Comparison of ENCODE assay signal across 14 cellular contexts in genomic region chr22:45516923-45517675, GRCh38. TPM values are rescaled to one million over a fixed set of nuclear protein-coding genes. Genes with fewer than 3 reads are reported as not detected.
A peak's percentile ranks its signal among the peaks of the same experiment; 100 is the strongest.
DNase-seq lines count a peak whose midpoint lies in the region; ATAC-seq and TF ChIP-seq lines count a peak whose summit lies in the region.
"Had no signal": no experiment of that assay in that cellular context is flagged by ENCODE, and none has a peak within 500 bp of the region (broad histone marks: within the 10 kb centered on the region; RNA-seq: fewer than 3 reads in every experiment).

No MANE protein-coding gene starts in this region.

- H2BK120ac ChIP-seq in IMR-90 (ENCODE audit: low read depth, low read length), result peak overlapping the region; percentile 58

- H3K4me2 ChIP-seq in IMR-90 (ENCODE audit: low read depth, low read length) (0 out of 2 replicates have a peak overlapping the region, but pooled peaks have one; percentile 10), Karpas-422 (ENCODE audit: low read depth, low read length, poor library complexity, severe bottlenecking) (no peak overlapping the region)

- H4K8ac ChIP-seq in IMR-90 (ENCODE audit: low read depth in 2 of 2, low read length in 2 of 2), result peak overlapping the region in 1 of 2 experiments; percentile 25; a peak in 1 of 4 replicates

- no peak overlapping the region for H3K9ac ChIP-seq in IMR-90 (ENCODE audit: low read depth, low read length)
- no peak overlapping the region for H3K9ac ChIP-seq in Karpas-422 (ENCODE audit: low read length)

- peak overlapping the region; percentile 40; the same call in 1 of the 2 replicates for H2BK20ac ChIP-seq in IMR-90 (ENCODE audit: low read depth, low read length)

- 63% methylated on average over 10 of the region's 18 CpGs; no CpG with 5 or more reads in 1 of the 2 experiments for WGBS in IMR-90 (ENCODE audit: extremely low coverage in 2 of 2, insufficient read length in 1 of 2), 2 experiments

- H3K14ac ChIP-seq in IMR-90 (replicated peaks; ENCODE audit: low read depth, low read length), result peak overlapping the region; percentile 76; the same call in 1 of the 2 replicates

- dilution Hi-C loops in IMR-90 (cut with HindIII; ENCODE audit: low sequenced_read_pairs, unreplicated experiment), result no loop called here

- H3K27me3 Mint-ChIP-seq in nephron (ENCODE audit: low read depth), result no peaks in the 10 kb centered on the region
- H3K27me3 Mint-ChIP-seq in CD4-positive, alpha-beta T cell, result peaks cover 3% of the 10 kb centered on the region

- TF ChIP-seq CTCF in IMR-90 (conservative IDR thresholded peaks at IDR 0.05; ENCODE audit: low read depth, low read length) (no peak), nephron (IDR thresholded peaks at IDR 0.05; ENCODE audit: unreplicated experiment in 3 of 3) (no peak)
- TF ChIP-seq CTCF in CD4-positive, alpha-beta T cell (IDR thresholded peaks at IDR 0.05), result no peak

- ATAC-seq in IMR-90 (ENCODE audit: low read depth) (peak; percentile 50), GM18870 (IDR thresholded peaks at IDR 0.05; ENCODE audit: unreplicated experiment) (no peak), HG02938 (IDR thresholded peaks at IDR 0.05; ENCODE audit: unreplicated experiment) (no peak)
- ATAC-seq in CD4-positive, alpha-beta T cell (ENCODE audit: poor library complexity), result no peak
- ATAC-seq: HCT116 had no signal

- no peaks in the 10 kb centered on the region for H3K9me3 Mint-ChIP-seq in nephron
- H3K9me3 Mint-ChIP-seq in CD4-positive, alpha-beta T cell, result no peaks in the 10 kb centered on the region

- no peak overlapping the region for H3K4me3 Mint-ChIP-seq in nephron
- no peak overlapping the region for H3K4me3 Mint-ChIP-seq in CD4-positive, alpha-beta T cell

- no peak overlapping the region for H4K5ac ChIP-seq in IMR-90 (ENCODE audit: low read depth, low read length)

- in situ Hi-C loops in IMR-90 (cut with MboI; ENCODE audit: low sequenced_read_pairs), result no loop called here

- H3K27ac ChIP-seq in IMR-90 (ENCODE audit: insufficient read depth, low read length) (no peak overlapping the region), Karpas-422 (ENCODE audit: low read length) (no peak overlapping the region)
- H3K27ac ChIP-seq in CD4-positive, alpha-beta T cell (ENCODE audit: low read depth, low read length), result no peak overlapping the region
- H3K27ac ChIP-seq: right lobe of liver had no signal

- TF ChIP-seq RAD21 in IMR-90 (IDR thresholded peaks at IDR 0.05; ENCODE audit: low read length), result no peak

- H3K9me1 ChIP-seq in IMR-90 (ENCODE audit: insufficient read depth, low read length), result peaks cover 26% of the 10 kb centered on the region

- H3K27me3 ChIP-seq in IMR-90 (ENCODE audit: control insufficient read depth, insufficient read depth, low read length) (no peaks in the 10 kb centered on the region), Karpas-422 (ENCODE audit: low read length) (no peaks in the 10 kb centered on the region)
- no peaks in the 10 kb centered on the region for H3K27me3 ChIP-seq in CD4-positive, alpha-beta T cell (ENCODE audit: control insufficient read depth, insufficient read depth, low read length)
- H3K27me3 ChIP-seq: right lobe of liver had no signal

- POLR2A ChIA-PET in IMR-90 (lab: Charles Lee; ENCODE audit: unreplicated experiment), result no interaction called here
- POLR2A ChIA-PET in CD4-positive, alpha-beta T cell (lab: Charles Lee), result no interaction called here

- peaks cover 19% of the 10 kb centered on the region for H3K36me3 Mint-ChIP-seq in nephron (ENCODE audit: low read depth)
- no peaks in the 10 kb centered on the region for H3K36me3 Mint-ChIP-seq in CD4-positive, alpha-beta T cell (ENCODE audit: low read depth)

- H3K27ac Mint-ChIP-seq in nephron, result peak overlapping the region in 2 of 3 experiments; percentile 76 to 94
- H3K27ac Mint-ChIP-seq in CD4-positive, alpha-beta T cell, result no peak overlapping the region

- H2BK15ac ChIP-seq in IMR-90 (ENCODE audit: low read depth, low read length), result no peak overlapping the region

- no peak for TF ChIP-seq POLR2A in IMR-90 (IDR thresholded peaks at IDR 0.05; ENCODE audit: low read depth, low read length)

- no peak overlapping the region; the same call in 1 of the 2 replicates for H4K91ac ChIP-seq in IMR-90 (ENCODE audit: insufficient read depth, low read depth, low read length)

- H3K4me3 ChIP-seq in IMR-90 (ENCODE audit: insufficient read depth, low read depth, low read length) (no peak overlapping the region), Karpas-422 (ENCODE audit: low read length) (no peak overlapping the region)
- H3K4me3 ChIP-seq: lung, right lobe of liver had no signal

- H3K9me2 ChIP-seq in Karpas-422 (replicated peaks; ENCODE audit: insufficient read depth, low read length), result no peaks in the 10 kb centered on the region

- peaks cover 60% of the 10 kb centered on the region for H3K4me1 Mint-ChIP-seq in nephron
- H3K4me1 Mint-ChIP-seq in CD4-positive, alpha-beta T cell (ENCODE audit: low read depth), result no peaks in the 10 kb centered on the region

- intact Hi-C loops in IMR-90 (cut with micrococcal nuclease), result no loop called here
- intact Hi-C loops in CD4-positive, alpha-beta T cell (cut with DNase I, micrococcal nuclease), result no loop called here

- peak overlapping the region; percentile 44; the same call in 1 of the 2 replicates for H3K23ac ChIP-seq in IMR-90 (ENCODE audit: low read depth, low read length)

- no peak overlapping the region for H3K56ac ChIP-seq in IMR-90 (ENCODE audit: extremely low read depth, insufficient read depth, low read length)

- no TSS peak for BruUV-seq in IMR-90 (replicated peaks; lab: Mats Ljungman, UMichigan)

- H3K18ac ChIP-seq in IMR-90 (ENCODE audit: low read depth, low read length), result no peak overlapping the region; the same call in 1 of the 2 replicates

- no peaks in the 10 kb centered on the region for H3K9me3 ChIP-seq in IMR-90 (ENCODE audit: control insufficient read depth, insufficient read depth, low read length)
- H3K9me3 ChIP-seq in CD4-positive, alpha-beta T cell (ENCODE audit: control insufficient read depth, low read length), result no peaks in the 10 kb centered on the region
- no peaks in the 10 kb centered on the region for H3K9me3 ChIP-seq in Karpas-422 (ENCODE audit: low read length)
- H3K9me3 ChIP-seq: right lobe of liver had no signal

- H3K79me2 ChIP-seq in Karpas-422 (ENCODE audit: low read length), result no peaks in the 10 kb centered on the region

- H4K20me1 ChIP-seq in IMR-90 (ENCODE audit: insufficient read depth, low read length) (peaks cover 53% of the 10 kb centered on the region), Karpas-422 (ENCODE audit: insufficient read depth, low read depth, low read length) (no peaks in the 10 kb centered on the region)

- CTCF ChIA-PET in IMR-90 (lab: Yijun Ruan, JAX), result no interaction called here
- CTCF ChIA-PET in CD4-positive, alpha-beta T cell (lab: Charles Lee), result no interaction called here

- DNase-seq in A172 (ENCODE audit: low spot score) (peak; percentile 83), IMR-90 (peak; percentile 62), epidermal melanocyte (ENCODE audit: insufficient read length, low spot score) (peak; percentile 0), Karpas-422 (no peak)
- DNase-seq in CD4-positive, alpha-beta T cell, result no peak
- DNase-seq: cerebellar nuclear complex, GF-D8, NCI-H510A, right lobe of liver had no signal

- H3K36me3 ChIP-seq in IMR-90 (ENCODE audit: control insufficient read depth, insufficient read depth, low read length) (peaks cover 66% of the 10 kb centered on the region; the same call in 1 of the 2 replicates), Karpas-422 (ENCODE audit: insufficient read depth, low read length) (no peaks in the 10 kb centered on the region)
- H3K36me3 ChIP-seq: right lobe of liver had no signal

- H2AK5ac ChIP-seq in IMR-90 (ENCODE audit: low read depth, low read length), result peak overlapping the region; percentile 18; the same call in 1 of the 2 replicates

- H3K4me1 ChIP-seq in IMR-90 (ENCODE audit: control insufficient read depth, insufficient read depth, low read length), result peaks cover 28% of the 10 kb centered on the region
- no peaks in the 10 kb centered on the region for H3K4me1 ChIP-seq in Karpas-422 (ENCODE audit: low read length)
- H3K4me1 ChIP-seq: right lobe of liver had no signal

- peak overlapping the region; percentile 46 for H3K4ac ChIP-seq in IMR-90 (ENCODE audit: low read depth, low read length)

- peak overlapping the region; percentile 60 for H2AK9ac ChIP-seq in IMR-90 (replicated peaks; ENCODE audit: low read depth, low read length, poor library complexity)

- peaks cover 14 to 80% of the 10 kb centered on the region in 2 experiments for H3K79me1 ChIP-seq in IMR-90 (ENCODE audit: low read depth in 1 of 2, low read length in 2 of 2)

- H2BK5ac ChIP-seq in IMR-90 (ENCODE audit: low read depth, low read length, poor library complexity, severe bottlenecking), result no peak overlapping the region

- H2AFZ ChIP-seq in IMR-90 (replicated peaks; ENCODE audit: low read length, poor library complexity) (peak overlapping the region; percentile 52), Karpas-422 (ENCODE audit: low read length) (no peak overlapping the region)

TF ChIP-seq in IMR-90, 13 proteins besides CTCF, POLR2A, EP300 and RAD21 (continues in another document):
- TF ChIP-seq BHLHE40 (IDR thresholded peaks at IDR 0.05; ENCODE audit: low read depth, low read length) (no peak), SMC3 (IDR thresholded peaks at IDR 0.05; ENCODE audit: low read depth, low read length) (no peak), MAZ (IDR thresholded peaks at IDR 0.05; ENCODE audit: borderline replicate concordance, low read depth, low read length) (no peak), NFE2L2 (IDR thresholded peaks at IDR 0.05; ENCODE audit: low read depth, low read length) (no peak), MAFK (IDR thresholded peaks at IDR 0.05; ENCODE audit: low read depth, low read length) (no peak), CEBPB (IDR thresholded peaks at IDR 0.05; ENCODE audit: low read depth, low read length) (no peak), MXI1 (IDR thresholded peaks at IDR 0.05; ENCODE audit: borderline replicate concordance, low read depth, low read length) (no peak), RCOR1 (IDR thresholded peaks at IDR 0.05; ENCODE audit: insufficient replicate concordance, low read length) (no peak), USF2 (IDR thresholded peaks at IDR 0.05; ENCODE audit: low read depth, low read length) (no peak)

RNA-seq across cellular contexts. Expression of gene FBLN1, which starts 14.4 kb away (rescaled TPM):
- 58.8 and 59.6 TPM in 2 replicates for total RNA-seq in A172 (2014; rRNA removed; shearing (Covaris generic))
- 11.3 and 11.4 TPM in 2 replicates for total RNA-seq in IMR-90 (2012; rRNA removed)
- 80.8 and 87.9 TPM in 2 replicates for polyA plus RNA-seq in IMR-90 (2012; rRNA removed)
- 107 and 230 TPM in 2 replicates for polyA plus RNA-seq in IMR-90 (2012; cell fraction: cytosol; rRNA removed)
- 78.8 and 81.4 TPM in 2 replicates for polyA plus RNA-seq in IMR-90 (2012; cell fraction: nucleus; rRNA removed; ENCODE audit: low replicate concordance)
- total RNA-seq in CD4-positive, alpha-beta T cell, result not detected
- total RNA-seq in Karpas-422 (2014; rRNA removed; shearing (Covaris generic); ENCODE audit: low replicate concordance), result not detected in 2 replicates

Comparison
In these comparisons a context has a peak if more than half of its experiments do, and no peak if none do; other contexts are left out.
1. DNase-seq: peak in A172 (single experiment), IMR-90 (single experiment) and epidermal melanocyte (single experiment); none in CD4-positive, alpha-beta T cell (0 of 10) and Karpas-422 (single experiment).
2. RNA of gene FBLN1, which starts 14.4 kb away (total RNA-seq): 58.8 to 59.6 TPM in A172 and 11.3 to 11.4 TPM in IMR-90; not detected in CD4-positive, alpha-beta T cell and not detected in Karpas-422; every median in the first group is over 10 times any median in the second.